8 cellular contexts compared by ENCODE assay signal in genomic region chr10:99329891-99330674, GRCh38. TPM values are rescaled to one million over a fixed set of nuclear protein-coding genes. Genes with fewer than 3 reads are reported as not detected.
A peak's percentile ranks its signal among the peaks of the same experiment; 100 is the strongest.
DNase-seq lines count a peak whose midpoint lies in the region; ATAC-seq and TF ChIP-seq lines count a peak whose summit lies in the region.

No MANE protein-coding gene starts in this region.

- H3K36me3 Mint-ChIP-seq in endothelial cell (ENCODE audit: low read depth, unreplicated experiment), result peaks cover 7% of the 10 kb centered on the region
- peaks cover 9 to 11% of the 10 kb centered on the region in 2 donors for H3K36me3 Mint-ChIP-seq in naive B cell

- H3K27ac ChIP-seq in RWPE2 (ENCODE audit: poor library complexity, severe bottlenecking), result no peak overlapping the region

- peak; percentile 56 for ATAC-seq in RWPE2 (ENCODE audit: low read depth)
- no peak for ATAC-seq in naive B cell (ENCODE audit: low read depth in 2 of 2)

- H3K4me1 ChIP-seq in RWPE2 (ENCODE audit: insufficient read depth, poor library complexity, severe bottlenecking), result no peaks in the 10 kb centered on the region

- peak overlapping the region; percentile 25 for H3K4me3 Mint-ChIP-seq in endothelial cell (ENCODE audit: unreplicated experiment)
- H3K4me3 Mint-ChIP-seq in naive B cell, result peak overlapping the region in 6 of 8 donors; percentile 47 to 83 (median 67)

- H3K36me3 ChIP-seq in RWPE2 (ENCODE audit: low read depth), result no peaks in the 10 kb centered on the region

- H3K4me1 Mint-ChIP-seq in endothelial cell (ENCODE audit: unreplicated experiment) (peaks cover 3% of the 10 kb centered on the region), naive B cell (peaks cover 4 to 13% (median 7%) of the 10 kb centered on the region in 3 donors)

- peaks cover 16% of the 10 kb centered on the region for H3K27me3 ChIP-seq in RWPE2 (ENCODE audit: insufficient read depth, poor library complexity, severe bottlenecking)

- H3K4me3 ChIP-seq in RWPE2 (ENCODE audit: severe bottlenecking), result peak overlapping the region; percentile 39

- TF ChIP-seq CTCF in GM10266 (IDR thresholded peaks at IDR 0.05; ENCODE audit: control insufficient read depth, insufficient read depth, low read depth, missing control alignments), result no peak
- TF ChIP-seq CTCF in RWPE2 (IDR thresholded peaks at IDR 0.05; ENCODE audit: poor library complexity, severe bottlenecking), result no peak
- TF ChIP-seq CTCF in endothelial cell (IDR thresholded peaks at IDR 0.05; ENCODE audit: unreplicated experiment), result no peak

- H3K9me3 Mint-ChIP-seq in endothelial cell (ENCODE audit: unreplicated experiment) (no peaks in the 10 kb centered on the region), naive B cell (peaks cover 0 to 35% (median 6%) of the 10 kb centered on the region in 7 donors)

- DNase-seq in GM10266 (ENCODE audit: extremely low spot score) (peak; percentile 37), HCEC 1CT (peak; percentile 33), RWPE2 (ENCODE audit: low spot score) (no peak), endothelial cell (ENCODE audit: low spot score) (peak; percentile 43), naive B cell (no peak), NCI-H524 treated with DMSO at 0.1 percent for 48 hours (lab: John Stamatoyannopoulos, UW) (no peak), T1000 (lab: John Stamatoyannopoulos, UW) (no peak), DMS79 treated with DMSO at 0.1 percent for 48 hours (lab: John Stamatoyannopoulos, UW) (no peak)

- H3K27ac Mint-ChIP-seq in endothelial cell (ENCODE audit: unreplicated experiment) (no peak overlapping the region), naive B cell (peak overlapping the region in 1 of 6 donors; percentile 59)

- H3K27me3 Mint-ChIP-seq in endothelial cell (ENCODE audit: unreplicated experiment) (peaks cover 18% of the 10 kb centered on the region), naive B cell (peaks cover 33 to 45% (median 39%) of the 10 kb centered on the region in 3 donors)

- H3K9me3 ChIP-seq in RWPE2 (ENCODE audit: severe bottlenecking), result no peaks in the 10 kb centered on the region

RNA-seq across cellular contexts. Expression of gene CNNM1, which starts 0.9 kb away (rescaled TPM):
- 0.08 TPM for total RNA-seq in endothelial cell (ENCODE audit: unreplicated experiment)
- polyA plus RNA-seq in naive B cell (ENCODE audit: low read depth in 6 of 6), result not detected

Comparison
In these comparisons a context has a peak if more than half of its experiments do, and no peak if none do; other contexts are left out.
1. DNase-seq: peak in GM10266 (single experiment), HCEC 1CT (single experiment) and endothelial cell (single experiment); none in RWPE2 (single experiment), naive B cell (single experiment), NCI-H524 treated with DMSO at 0.1 percent for 48 hours (single experiment), T1000 (single experiment) and DMS79 treated with DMSO at 0.1 percent for 48 hours (single experiment).